Comparison of ENCODE assay signal across 8 cellular contexts in the genomic region with DNA sequence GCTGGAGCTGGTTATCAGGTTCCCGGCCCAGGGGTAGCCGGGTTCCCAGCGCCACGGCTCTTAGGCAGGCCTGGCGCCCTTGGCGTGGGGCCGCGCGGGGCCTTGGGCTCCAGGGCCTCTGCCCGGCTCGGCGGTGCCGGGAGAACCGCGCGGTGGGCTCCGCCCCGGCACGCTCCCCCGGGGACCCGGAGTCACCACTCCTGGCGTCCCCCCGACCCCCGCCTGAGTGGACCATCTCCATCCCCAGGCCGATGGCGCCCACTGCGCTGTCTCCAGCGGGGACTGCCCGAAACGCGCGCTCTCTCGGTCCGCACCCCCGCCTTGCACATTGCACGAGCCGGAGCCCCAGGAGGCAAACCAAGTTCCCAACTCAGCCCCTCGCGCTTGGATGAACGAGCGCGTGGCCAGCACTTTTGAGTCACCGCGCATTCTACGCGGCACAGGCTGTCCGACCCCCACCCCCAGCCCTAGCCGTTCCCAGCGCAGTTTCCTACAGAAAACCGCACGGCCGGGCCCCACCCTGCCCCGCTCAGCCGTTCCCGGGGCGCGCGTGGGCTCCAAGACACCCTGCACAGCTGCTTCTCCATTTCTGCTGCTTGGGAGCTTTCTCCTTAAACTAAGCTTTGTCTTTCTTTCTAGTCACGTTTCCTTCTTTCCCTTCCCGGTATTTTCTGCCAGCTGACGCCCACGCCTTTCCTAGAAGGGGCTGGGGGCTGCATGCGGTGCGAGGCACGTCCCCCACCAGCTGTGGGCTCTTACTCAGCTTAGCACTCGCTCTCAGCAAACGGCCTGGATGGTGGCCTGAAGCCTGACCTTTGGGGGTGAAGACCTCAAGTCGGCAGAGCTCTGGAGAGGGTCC. TPM values are rescaled to one million over a fixed set of nuclear protein-coding genes. Genes with fewer than 3 reads are reported as not detected.
A peak's percentile ranks its signal among the peaks of the same experiment; 100 is the strongest.
DNase-seq lines count a peak whose midpoint lies in the region; ATAC-seq and TF ChIP-seq lines count a peak whose summit lies in the region.

No MANE protein-coding gene starts in this region.

- WGBS in HUES64 = 6% methylated on average over 68 of the region's 68 CpGs
- 7% methylated on average over 30 of the region's 68 CpGs for WGBS in suprapubic skin

- TF ChIP-seq EP300 in suprapubic skin (IDR thresholded peaks at IDR 0.05) = no peak

- H3K9me3 ChIP-seq in CD4-positive, CD25-positive, alpha-beta regulatory T cell (ENCODE audit: control insufficient read depth in 2 of 2, low read length in 2 of 2) = no peaks in the 10 kb centered on the region
- H3K9me3 ChIP-seq in HUES64 (ENCODE audit: insufficient read depth, low read depth, low read length) = no peaks in the 10 kb centered on the region
- no peaks in the 10 kb centered on the region for H3K9me3 ChIP-seq in endocrine pancreas (ENCODE audit: control insufficient read depth, low read length)
- H3K9me3 ChIP-seq in muscle layer of colon (ENCODE audit: low read length) = no peaks in the 10 kb centered on the region
- no peaks in the 10 kb centered on the region for H3K9me3 ChIP-seq in suprapubic skin

- peak overlapping the region; percentile 88 to 94 (median 90) for H3K4me3 Mint-ChIP-seq in CD4-positive, CD25-positive, alpha-beta regulatory T cell
- H3K4me3 Mint-ChIP-seq in WTC11 = peak overlapping the region; percentile 81

- CTCF ChIA-PET in WTC11 (lab: Charles Lee) = interaction anchor here (0.6 to 3.5 kb wide), 9 partner anchors 11 to 140 kb away, joined by 3 to 25 read pairs (median 7); a partner anchor contains a TSS

- peaks cover 14% of the 10 kb centered on the region for H3K4me1 ChIP-seq in CD4-positive, CD25-positive, alpha-beta regulatory T cell (ENCODE audit: control insufficient read depth, insufficient read depth, low read length, poor library complexity, severe bottlenecking)
- H3K4me1 ChIP-seq in HUES64 (ENCODE audit: insufficient read depth, low read length) = no peaks in the 10 kb centered on the region
- no peaks in the 10 kb centered on the region for H3K4me1 ChIP-seq in endocrine pancreas (ENCODE audit: control insufficient read depth, insufficient read depth, low read length)
- peaks cover 13% of the 10 kb centered on the region for H3K4me1 ChIP-seq in muscle layer of colon (ENCODE audit: insufficient read depth, low read length)
- peaks cover 34% of the 10 kb centered on the region for H3K4me1 ChIP-seq in suprapubic skin

- no peaks in the 10 kb centered on the region for H3K27me3 Mint-ChIP-seq in CD4-positive, CD25-positive, alpha-beta regulatory T cell
- no peaks in the 10 kb centered on the region for H3K27me3 Mint-ChIP-seq in WTC11 (ENCODE audit: low read depth)

- H3K4me1 Mint-ChIP-seq in CD4-positive, CD25-positive, alpha-beta regulatory T cell = peaks cover 0 to 35% (median 8%) of the 10 kb centered on the region in 4 donors
- H3K4me1 Mint-ChIP-seq in WTC11 = peaks cover 12% of the 10 kb centered on the region

- no peaks in the 10 kb centered on the region for H3K9me3 Mint-ChIP-seq in CD4-positive, CD25-positive, alpha-beta regulatory T cell
- H3K9me3 Mint-ChIP-seq in WTC11 = no peaks in the 10 kb centered on the region

- no peaks in the 10 kb centered on the region for H3K36me3 Mint-ChIP-seq in CD4-positive, CD25-positive, alpha-beta regulatory T cell
- 0 out of 2 replicates have a peak, but pooled peaks cover 4% of the 10 kb centered on the region for H3K36me3 Mint-ChIP-seq in WTC11

- DNase-seq in CD4-positive, CD25-positive, alpha-beta regulatory T cell = peak in 1 of 3 donors; percentile 52
- DNase-seq in WTC11 (ENCODE audit: low spot score) (peak; percentile 68), suprapubic skin (ENCODE audit: low spot score in 2 of 2) (peak in 1 of 2 donors; percentile 83), SKM-1 treated with dmso at 0.1 percent for 144 hours (lab: John Stamatoyannopoulos, UW; ENCODE audit: unreplicated experiment) (no peak)

- no peak overlapping the region for H3K4me3 ChIP-seq in CD4-positive, CD25-positive, alpha-beta regulatory T cell (ENCODE audit: low read depth, low read length)
- H3K4me3 ChIP-seq in HUES64 (ENCODE audit: low read length) (peak overlapping the region; percentile 92), endocrine pancreas (ENCODE audit: control insufficient read depth, insufficient read depth, low read length) (no peak overlapping the region), muscle layer of colon (ENCODE audit: low read depth in 1 of 2, low read length in 2 of 2) (peak overlapping the region; percentile 55 to 64), suprapubic skin (peak overlapping the region; percentile 68)

- peak overlapping the region; percentile 78 to 94 (median 92) for H3K27ac Mint-ChIP-seq in CD4-positive, CD25-positive, alpha-beta regulatory T cell
- peak overlapping the region; percentile 81 for H3K27ac Mint-ChIP-seq in WTC11

- H3K9ac ChIP-seq in HUES64 (ENCODE audit: low read depth, low read length) (peak overlapping the region; percentile 95), endocrine pancreas (ENCODE audit: control insufficient read depth, insufficient read depth, low read length) (peak overlapping the region; percentile 87), muscle layer of colon (ENCODE audit: low read length) (no peak overlapping the region)

- H3K27ac ChIP-seq in CD4-positive, CD25-positive, alpha-beta regulatory T cell (ENCODE audit: insufficient read depth, low read length, poor library complexity, severe bottlenecking) = peak overlapping the region; percentile 55
- H3K27ac ChIP-seq in HUES64 (ENCODE audit: low read depth, low read length) (peak overlapping the region; percentile 96), muscle layer of colon (ENCODE audit: low read depth, low read length) (peak overlapping the region; percentile 61), suprapubic skin (peak overlapping the region; percentile 94)

- no peak for TF ChIP-seq POLR2A in suprapubic skin (IDR thresholded peaks at IDR 0.05)

- TF ChIP-seq CTCF in WTC11 (IDR thresholded peaks at IDR 0.05) (no peak), suprapubic skin (IDR thresholded peaks at IDR 0.05) (no peak)

- peak; percentile 23 to 33 for ATAC-seq in CD4-positive, CD25-positive, alpha-beta regulatory T cell (ENCODE audit: low read depth in 2 of 2)
- ATAC-seq in GM19455 (IDR thresholded peaks at IDR 0.05; ENCODE audit: unreplicated experiment) (peak; percentile 26), WTC11 (peak; percentile 25)

- no peaks in the 10 kb centered on the region for H3K36me3 ChIP-seq in CD4-positive, CD25-positive, alpha-beta regulatory T cell (ENCODE audit: control insufficient read depth, insufficient read depth, low read length)
- H3K36me3 ChIP-seq in HUES64 (ENCODE audit: insufficient read depth, low read length) = peaks cover 16% of the 10 kb centered on the region
- no peaks in the 10 kb centered on the region for H3K36me3 ChIP-seq in endocrine pancreas (ENCODE audit: control insufficient read depth, insufficient read depth, low read length)
- no peaks in the 10 kb centered on the region for H3K36me3 ChIP-seq in muscle layer of colon (ENCODE audit: insufficient read depth, low read length)
- H3K36me3 ChIP-seq in suprapubic skin = peaks cover 2% of the 10 kb centered on the region

- POLR2A ChIA-PET in WTC11 (lab: Charles Lee) = interaction anchor here (1.1 to 1.5 kb wide), 3 partner anchors 10 to 65 kb away, joined by 3 to 4 read pairs (median 4); no protein-coding TSS in a partner anchor

- no peaks in the 10 kb centered on the region for H3K27me3 ChIP-seq in CD4-positive, CD25-positive, alpha-beta regulatory T cell (ENCODE audit: control insufficient read depth, insufficient read depth, low read length)
- no peaks in the 10 kb centered on the region for H3K27me3 ChIP-seq in HUES64 (ENCODE audit: insufficient read depth, low read length)
- no peaks in the 10 kb centered on the region for H3K27me3 ChIP-seq in endocrine pancreas (ENCODE audit: control insufficient read depth, insufficient read depth, low read length)
- no peaks in the 10 kb centered on the region for H3K27me3 ChIP-seq in muscle layer of colon (ENCODE audit: control insufficient read depth in 1 of 2, insufficient read depth in 2 of 2, low read length in 2 of 2)
- no peaks in the 10 kb centered on the region for H3K27me3 ChIP-seq in suprapubic skin

TF ChIP-seq in WTC11, 78 proteins besides CTCF, POLR2A, EP300 and RAD21 (continues in another document):
- 0 out of 2 replicates have a peak, but pooled peaks have one; percentile 80 for TF ChIP-seq TCF7 (CRISPR knock-in tag; IDR thresholded peaks at IDR 0.05; ENCODE audit: low read depth)
- no peak for TF ChIP-seq ZBTB21 (CRISPR knock-in tag; IDR thresholded peaks at IDR 0.05; ENCODE audit: borderline replicate concordance)
- TF ChIP-seq, protein P1, sequence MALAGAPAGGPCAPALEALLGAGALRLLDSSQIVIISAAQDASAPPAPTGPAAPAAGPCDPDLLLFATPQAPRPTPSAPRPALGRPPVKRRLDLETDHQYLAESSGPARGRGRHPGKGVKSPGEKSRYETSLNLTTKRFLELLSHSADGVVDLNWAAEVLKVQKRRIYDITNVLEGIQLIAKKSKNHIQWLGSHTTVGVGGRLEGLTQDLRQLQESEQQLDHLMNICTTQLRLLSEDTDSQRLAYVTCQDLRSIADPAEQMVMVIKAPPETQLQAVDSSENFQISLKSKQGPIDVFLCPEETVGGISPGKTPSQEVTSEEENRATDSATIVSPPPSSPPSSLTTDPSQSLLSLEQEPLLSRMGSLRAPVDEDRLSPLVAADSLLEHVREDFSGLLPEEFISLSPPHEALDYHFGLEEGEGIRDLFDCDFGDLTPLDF (CRISPR knock-in tag; IDR thresholded peaks at IDR 0.05) = no peak
- no peak for TF ChIP-seq CREB1 (CRISPR knock-in tag; IDR thresholded peaks at IDR 0.05)
- no peak for TF ChIP-seq CREM (CRISPR knock-in tag; IDR thresholded peaks at IDR 0.05)

RNA-seq across cellular contexts. Expression of a gene that starts 0.7 kb away (rescaled TPM):
- 28.7 TPM for total RNA-seq in CD4-positive, CD25-positive, alpha-beta regulatory T cell
- 10 to 100 TPM; 40.2 to 50.6 (median 47.7) TPM for polyA plus RNA-seq in CD4-positive, CD25-positive, alpha-beta regulatory T cell
- polyA plus RNA-seq in HUES64 (2013, experiment 1 of 2) = 48.5 TPM
- polyA plus RNA-seq in HUES64 (2013, experiment 2 of 2) = 53.3 TPM
- total RNA-seq in WTC11 (2021) (92.8 to 99.6 TPM (median 94.2 TPM) in 3 replicates), suprapubic skin (100 to 1,000 TPM in 1 of 4 donors, 10 to 100 TPM in 3; 46.5 to 111 (median 66.2) TPM)

RNA-seq across cellular contexts. Expression of a gene that starts 14.4 kb away (rescaled TPM):
- total RNA-seq in CD4-positive, CD25-positive, alpha-beta regulatory T cell = 85.9 TPM
- 10 to 100 TPM in 1 of 4 donors, 1 to 10 TPM in 3; 6.2 to 10.2 (median 7.0) TPM for polyA plus RNA-seq in CD4-positive, CD25-positive, alpha-beta regulatory T cell
- polyA plus RNA-seq in HUES64 (2013, experiment 1 of 2) = 49.3 TPM
- 47.2 TPM for polyA plus RNA-seq in HUES64 (2013, experiment 2 of 2)
- total RNA-seq in WTC11 (2021) = 47.1 to 52.3 TPM (median 51.0 TPM) in 3 replicates
- 100 to 1,000 TPM in 2 of 4 donors, 10 to 100 TPM in 2; 45.4 to 107 (median 76.8) TPM for total RNA-seq in suprapubic skin

Comparison
In these comparisons a context has a peak if more than half of its experiments do, and no peak if none do; other contexts are left out.
1. H3K4me3 ChIP-seq: peak in HUES64 (single experiment), muscle layer of colon (2 of 2) and suprapubic skin (single experiment); none in CD4-positive, CD25-positive, alpha-beta regulatory T cell (single experiment) and endocrine pancreas (single experiment).
2. Peak in every context shown above with its lines, with median percentiles within 50 percentile points of each other: ATAC-seq and H3K27ac ChIP-seq.